8 cellular contexts compared by ENCODE assay signal in the genomic region with DNA sequence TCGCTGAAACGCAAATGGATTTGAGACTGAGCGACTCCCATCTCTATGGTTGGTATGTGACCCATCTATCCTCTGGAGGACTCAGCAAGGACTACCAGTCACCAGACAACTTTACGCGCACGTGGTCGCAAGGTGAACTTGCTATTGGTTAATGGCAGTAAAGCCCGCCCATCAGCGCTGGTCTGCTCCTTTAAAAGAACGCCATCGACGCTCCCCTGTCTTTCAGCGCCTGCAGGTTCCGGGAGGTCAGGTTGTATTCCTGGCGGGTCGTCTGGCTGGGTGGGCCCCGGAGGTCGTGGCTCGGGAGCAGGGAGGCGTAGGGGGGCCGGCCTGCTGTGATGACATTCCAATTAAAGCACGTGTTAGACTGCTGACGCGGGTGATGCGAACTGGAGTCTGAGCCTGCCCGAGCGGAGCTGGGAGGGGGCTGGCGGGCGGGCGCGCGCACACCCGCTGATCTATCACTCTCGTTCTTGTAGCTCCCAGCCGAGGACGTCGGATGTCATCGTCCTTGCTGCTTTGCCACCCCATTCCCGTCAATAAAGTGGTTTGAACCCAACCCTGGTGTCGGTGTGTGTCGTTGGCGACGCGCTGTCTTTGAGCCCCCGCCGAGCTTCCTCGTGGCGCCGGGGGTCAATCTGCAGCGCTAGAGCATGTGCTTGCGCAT. TPM values are rescaled to one million over a fixed set of nuclear protein-coding genes. Genes with fewer than 3 reads are reported as not detected.
DNase-seq lines count a peak whose midpoint lies in the region; ATAC-seq and TF ChIP-seq lines count a peak whose summit lies in the region.

No MANE protein-coding gene starts in this region.

- peaks cover 0 to 29% of the 10 kb centered on the region in 2 donors for H3K4me1 ChIP-seq in right atrium auricular region
- no peaks in the 10 kb centered on the region for H3K4me1 ChIP-seq in prostate gland (replicated peaks)
- no peaks in the 10 kb centered on the region for H3K4me1 ChIP-seq in urinary bladder (ENCODE audit: insufficient read depth)

- no peak for TF ChIP-seq POLR2A in prostate gland (IDR thresholded peaks at IDR 0.05)

- H3K36me3 Mint-ChIP-seq in T-cell, result peaks cover 4% of the 10 kb centered on the region

- no peaks in the 10 kb centered on the region for H3K9me3 Mint-ChIP-seq in T-cell

- no peaks in the 10 kb centered on the region for H3K9me3 ChIP-seq in right atrium auricular region
- H3K9me3 ChIP-seq in prostate gland, result no peaks in the 10 kb centered on the region

- TF ChIP-seq CTCF in right atrium auricular region (IDR thresholded peaks at IDR 0.05) (no peak), prostate gland (IDR thresholded peaks at IDR 0.05) (peak in 1 of 4 experiments; percentile 48)

- H3K4me3 ChIP-seq in right atrium auricular region (peak overlapping the region; percentile 77 to 83), prostate gland (peak overlapping the region; percentile 68 to 83), urinary bladder (ENCODE audit: low read depth, low read length) (peak overlapping the region; percentile 61)

- 0% methylated on average over 41 of the region's 51 CpGs for WGBS in prostate gland
- under 1% methylated on average over 51 of the region's 51 CpGs for WGBS in urinary bladder

- POLR2A ChIA-PET in T-cell (lab: Charles Lee), result interaction anchor here (0.5 to 1.9 kb wide), 33 partner anchors 12 to 706 kb away, joined by 3 to 18 read pairs (median 5); a partner anchor contains a TSS

- peak overlapping the region; percentile 97 for H3K27ac ChIP-seq in right atrium auricular region
- H3K27ac ChIP-seq in prostate gland, result peak overlapping the region; percentile 92 to 99
- peak overlapping the region; percentile 96 for H3K27ac ChIP-seq in urinary bladder (ENCODE audit: low read depth)

- H3K36me3 ChIP-seq in right atrium auricular region (peaks cover 6% of the 10 kb centered on the region), prostate gland (no peaks in the 10 kb centered on the region), urinary bladder (ENCODE audit: insufficient read depth) (no peaks in the 10 kb centered on the region)

- no peak overlapping the region for H3K27ac Mint-ChIP-seq in T-cell

- ATAC-seq in GM18498 (IDR thresholded peaks at IDR 0.05; ENCODE audit: unreplicated experiment) (peak; percentile 95), HG02884 (IDR thresholded peaks at IDR 0.05; ENCODE audit: unreplicated experiment) (peak; percentile 92), T-cell (replicated peaks in 1 of 4) (peak; percentile 91 to 95 (median 94))

- H3K4me1 Mint-ChIP-seq in T-cell, result peaks cover 24 to 28% (median 24%) of the 10 kb centered on the region in 3 donors

- CTCF ChIA-PET in T-cell (lab: Charles Lee), result interaction anchor here (0.5 to 2.5 kb wide), 13 partner anchors 12 to 251 kb away, joined by 3 to 39 read pairs (median 8); a partner anchor contains a TSS

- no peaks in the 10 kb centered on the region for H3K27me3 ChIP-seq in right atrium auricular region
- no peaks in the 10 kb centered on the region for H3K27me3 ChIP-seq in prostate gland (replicated peaks; ENCODE audit: insufficient read depth)

- H3K4me3 Mint-ChIP-seq in T-cell, result no peak overlapping the region

- intact Hi-C loops in prostate gland (cut with DNase I), result loop anchor here (5.0 kb wide), 1 partner anchor 116 kb away; a partner anchor contains a TSS

- H3K27me3 Mint-ChIP-seq in T-cell, result no peaks in the 10 kb centered on the region

- DNase-seq in NCI-H146 treated with DMSO at 0.1 percent for 48 hours (lab: John Stamatoyannopoulos, UW; ENCODE audit: unreplicated experiment), result peak; percentile 98
- DNase-seq in T-cell, result peak; percentile 90 to 97 (median 95)
- DNase-seq in amygdala (lab: John Stamatoyannopoulos, UW), result peak in 55 of 56 donors; percentile 78 to 100 (median 97)
- DNase-seq in right atrium auricular region (ENCODE audit: low spot score), result peak; percentile 100
- peak; percentile 99 for DNase-seq in prostate gland (ENCODE audit: low spot score)

RNA-seq across cellular contexts. Expression of a gene that starts 15.9 kb away (rescaled TPM):
- total RNA-seq in T-cell (100 to 1,000 TPM in 3 of 5 donors, 10 to 100 TPM in 2; 71.2 to 146 (median 112) TPM), right atrium auricular region (10 to 100 TPM in 1 of 2 donors, 1 to 10 TPM in 1; 7.0 to 11.9 TPM), prostate gland (10 to 100 TPM; 14.4 to 21.4 TPM), urinary bladder (10.0 TPM)
- 9.1 TPM for polyA plus RNA-seq in urinary bladder

Comparison
In these comparisons a context has a peak if more than half of its experiments do, and no peak if none do; other contexts are left out.
1. Peak in every context shown above with its lines: DNase-seq, ATAC-seq, H3K4me3 ChIP-seq and H3K27ac ChIP-seq.